Comparison of ENCODE assay signal across 25 cellular contexts in genomic region chr4:15675363-15675762, GRCh38. TPM values are rescaled to one million over a fixed set of nuclear protein-coding genes. Genes with fewer than 3 reads are reported as not detected.
DNase-seq lines count a peak whose midpoint lies in the region; ATAC-seq, FAIRE-seq and TF ChIP-seq lines count a peak whose summit lies in the region.
"Had no signal": no experiment of that assay in that cellular context is flagged by ENCODE, and none has a peak within 500 bp of the region (broad histone marks: within the 10 kb centered on the region; RNA-seq: fewer than 3 reads in every experiment).

No MANE protein-coding gene starts in this region.

- no peak overlapping the region for H3K27ac ChIP-seq in 22Rv1
- H3K27ac ChIP-seq in GM12878 (ENCODE audit: control insufficient read depth, insufficient read depth), result no peak overlapping the region
- H3K27ac ChIP-seq in body of pancreas, result no peak overlapping the region
- H3K27ac ChIP-seq: dorsolateral prefrontal cortex, tibial artery had no signal

- peaks cover 18% of the 10 kb centered on the region for H3K36me3 Mint-ChIP-seq in activated CD8-positive, alpha-beta T cell treated with anti-CD3 and anti-CD28 coated beads for 36 hours (ENCODE audit: low read depth)
- H3K36me3 Mint-ChIP-seq: CD4-positive, CD25-positive, alpha-beta regulatory T cell; memory B cell had no signal

- H3K4me2 ChIP-seq in GM12878 (ENCODE audit: control insufficient read depth, insufficient read depth), result peak overlapping the region; percentile 75

- POLR2A ChIA-PET in GM12878 (lab: Charles Lee), result interaction anchor here (0.6 to 3.4 kb wide), 9 partner anchors 9 to 663 kb away, joined by 3 to 15 read pairs (median 5); partner anchors contain the start of gene FBXL5
- POLR2A ChIA-PET in activated CD8-positive, alpha-beta T cell treated with anti-CD3 and anti-CD28 coated beads for 36 hours (lab: Charles Lee), result interaction anchor here (1.5 kb wide), 1 partner anchor 20 kb away, joined by 6 read pairs; the partner anchor contains the start of gene FBXL5

- H3K4me1 Mint-ChIP-seq in activated CD8-positive, alpha-beta T cell treated with anti-CD3 and anti-CD28 coated beads for 36 hours (ENCODE audit: low read depth), result peaks cover 16% of the 10 kb centered on the region
- H3K4me1 Mint-ChIP-seq: memory B cell had no signal

- H3K27me3 Mint-ChIP-seq in activated CD8-positive, alpha-beta T cell treated with anti-CD3 and anti-CD28 coated beads for 36 hours, result no peaks in the 10 kb centered on the region
- H3K27me3 Mint-ChIP-seq: CD4-positive, CD25-positive, alpha-beta regulatory T cell; memory B cell; stimulated activated naive CD8-positive, alpha-beta T cell treated with anti-CD3 and anti-CD28 coated beads, Interleukin-15, Interleukin-2, amounts not matched to agents 100 ng/mL and 50 ng/mL, for 24 hours had no signal

- RAD21 ChIA-PET in GM12878 (lab: Charles Lee; ENCODE audit: unreplicated experiment), result interaction anchor here (0.6 to 1.8 kb wide), 7 partner anchors 13 to 251 kb away, joined by 3 to 13 read pairs (median 5); partner anchors contain the start of gene FBXL5

- CTCF ChIA-PET in GM12878 (lab: Yijun Ruan, JAX), result interaction anchor here (0.6 to 3.1 kb wide), 10 partner anchors 10 to 196 kb away, joined by 3 to 20 read pairs (median 4); no protein-coding TSS in a partner anchor
- CTCF ChIA-PET in activated CD8-positive, alpha-beta T cell treated with anti-CD3 and anti-CD28 coated beads for 36 hours (lab: Charles Lee), result interaction anchor here (0.5 to 1.6 kb wide), 6 partner anchors 9 to 220 kb away, joined by 3 to 6 read pairs (median 4); no protein-coding TSS in a partner anchor

- H3K36me3 ChIP-seq in GM12878 (ENCODE audit: control insufficient read depth in 2 of 2, insufficient read depth in 2 of 2, low read length in 1 of 2) (no peaks in the 10 kb centered on the region), body of pancreas (replicated peaks in 1 of 2; ENCODE audit: insufficient read depth in 1 of 2, low read depth in 2 of 2) (no peaks in the 10 kb centered on the region)
- H3K36me3 ChIP-seq: spleen, tibial artery had no signal

- peak overlapping the region; percentile 19; the same call in 1 of the 2 replicates for H2AFZ ChIP-seq in GM12878 (ENCODE audit: control insufficient read depth, low read depth, low read length)

- TF ChIP-seq EP300 in GM12878 (IDR thresholded peaks at IDR 0.05; ENCODE audit: borderline replicate concordance in 1 of 2, control insufficient read depth in 1 of 2, low read depth in 2 of 2, low read length in 2 of 2), result no peak

- no peaks in the 10 kb centered on the region for H3K9me3 ChIP-seq in GM12878 (replicated peaks; ENCODE audit: control insufficient read depth, insufficient read depth, low read length)
- H3K9me3 ChIP-seq in body of pancreas, result no peaks in the 10 kb centered on the region
- H3K9me3 ChIP-seq: spleen, tibial artery had no signal

- no peaks in the 10 kb centered on the region for H3K9me3 Mint-ChIP-seq in activated CD8-positive, alpha-beta T cell treated with anti-CD3 and anti-CD28 coated beads for 36 hours
- H3K9me3 Mint-ChIP-seq: CD4-positive, CD25-positive, alpha-beta regulatory T cell; memory B cell; stimulated activated naive CD8-positive, alpha-beta T cell treated with anti-CD3 and anti-CD28 coated beads, Interleukin-15, Interleukin-2, amounts not matched to agents 100 ng/mL and 50 ng/mL, for 24 hours had no signal

- TF ChIP-seq CTCF in 22Rv1 (IDR thresholded peaks at IDR 0.05), result 0 out of 2 replicates have a peak, but pooled peaks have one; percentile 12
- peak; percentile 9; the same call in 1 of the 3 replicates for TF ChIP-seq CTCF in GM12872 (IDR thresholded peaks at IDR 0.05; ENCODE audit: insufficient read depth, low read depth, low read length)
- no peak for TF ChIP-seq CTCF in GM12878 (IDR thresholded peaks at IDR 0.05 in 2 of 3, conservative IDR thresholded peaks at IDR 0.05 in 1 of 3; ENCODE audit: control insufficient read depth in 2 of 3, extremely low read depth in 1 of 3, insufficient read depth in 1 of 3, low read depth in 3 of 3, low read length in 3 of 3)
- no peak for TF ChIP-seq CTCF in activated CD8-positive, alpha-beta T cell treated with anti-CD3 and anti-CD28 coated beads for 36 hours (IDR thresholded peaks at IDR 0.05)
- no peak for TF ChIP-seq CTCF in body of pancreas (IDR thresholded peaks at IDR 0.05)

- H3K4me1 ChIP-seq in GM12878 (ENCODE audit: control insufficient read depth, insufficient read depth, low read length) (peaks cover 4% of the 10 kb centered on the region; the same call in 1 of the 2 replicates), body of pancreas (peaks cover 9% of the 10 kb centered on the region)

- 70% methylated on average over 3 of the region's 3 CpGs for WGBS in GM12878 (ENCODE audit: insufficient coverage, insufficient replicate concordance, low lambda C conversion rate, missing lambda C conversion rate)
- 77 to 91% methylated on average over 3 of the region's 3 CpGs for WGBS in body of pancreas, 2 donors

- H3K4me3 ChIP-seq in GM12878, result no peak overlapping the region
- H3K4me3 ChIP-seq in body of pancreas, result no peak overlapping the region
- H3K4me3 ChIP-seq: dorsolateral prefrontal cortex, spleen, tibial artery had no signal

- peak; percentile 31 for FAIRE-seq in GM12878 (lab: Jason Lieb, UNC)

- DNase-seq in NAMALWA (ENCODE audit: low spot score) (peak; percentile 35), GM12878 (ENCODE audit: low read depth, low spot score) (no peak), body of pancreas (no peak)
- DNase-seq in activated CD8-positive, alpha-beta T cell treated with anti-CD3 and anti-CD28 coated beads for 36 hours, result no peak
- DNase-seq in stimulated activated CD4-positive, alpha-beta T cell treated with anti-CD3 and anti-CD28 coated beads, Interleukin-2, amount 100 ng/mL, for 48 hours, result no peak
- DNase-seq: activated CD8-positive, alpha-beta memory T cell treated with anti-CD3 and anti-CD28 coated beads for 24 hours; activated naive CD4-positive, alpha-beta T cell treated with Interleukin-2 at 50 U/mL for 16 hours; activated T-cell treated with anti-CD3 and anti-CD28 coated beads, Interleukin-2, amount 50 U/mL, for 48 hours; amniotic stem cell; CD4-positive, CD25-positive, alpha-beta regulatory T cell; dorsolateral prefrontal cortex; left cardiac atrium; NCI-H1436 treated with DMSO at 0.1 percent for 48 hours; NCI-H510A; retina; spleen; stimulated activated CD4-positive, alpha-beta T cell treated with anti-CD3 and anti-CD28 coated beads, Interleukin-4, amount 100 ng/mL, for 4 hours; SW 1271; tibial artery had no signal

- TF ChIP-seq POLR2A in GM12878 (IDR thresholded peaks at IDR 0.05; ENCODE audit: low read depth, low read length) (no peak), body of pancreas (IDR thresholded peaks at IDR 0.05) (no peak)

- 0 out of 2 replicates have a peak overlapping the region, but pooled peaks have one; percentile 15 for H3K9ac ChIP-seq in GM12878 (ENCODE audit: control insufficient read depth, insufficient read depth, low read length)

- H3K27ac Mint-ChIP-seq in activated CD8-positive, alpha-beta T cell treated with anti-CD3 and anti-CD28 coated beads for 36 hours, result no peak overlapping the region
- H3K27ac Mint-ChIP-seq: CD4-positive, CD25-positive, alpha-beta regulatory T cell; memory B cell; stimulated activated naive CD8-positive, alpha-beta T cell treated with anti-CD3 and anti-CD28 coated beads, Interleukin-15, Interleukin-2, amounts not matched to agents 100 ng/mL and 50 ng/mL, for 24 hours had no signal

- H3K27me3 ChIP-seq in GM12878 (replicated peaks in 1 of 2; ENCODE audit: control insufficient read depth in 2 of 2, insufficient read depth in 2 of 2, low read length in 1 of 2), result no peaks in the 10 kb centered on the region
- no peaks in the 10 kb centered on the region for H3K27me3 ChIP-seq in body of pancreas
- H3K27me3 ChIP-seq: spleen, tibial artery had no signal

- H3K79me2 ChIP-seq in GM12878 (ENCODE audit: control insufficient read depth, insufficient read depth, low read length), result peaks cover 67% of the 10 kb centered on the region

- SMC1A ChIA-PET in GM12878 (lab: Charles Lee; ENCODE audit: uncharacterized antibody, unreplicated experiment), result interaction anchor here (0.6 to 2.4 kb wide), 8 partner anchors 11 to 218 kb away, joined by 3 to 13 read pairs (median 5); no protein-coding TSS in a partner anchor

- no TSS peak for BruUV-seq in GM12878 (replicated peaks; lab: Mats Ljungman, UMichigan)

- no peaks in the 10 kb centered on the region for H4K20me1 ChIP-seq in GM12878 (ENCODE audit: control insufficient read depth, insufficient read depth)

- no peak overlapping the region for H3K4me3 Mint-ChIP-seq in activated CD8-positive, alpha-beta T cell treated with anti-CD3 and anti-CD28 coated beads for 36 hours
- H3K4me3 Mint-ChIP-seq: CD4-positive, CD25-positive, alpha-beta regulatory T cell; memory B cell; stimulated activated naive CD8-positive, alpha-beta T cell treated with anti-CD3 and anti-CD28 coated beads, Interleukin-15, Interleukin-2, amounts not matched to agents 100 ng/mL and 50 ng/mL, for 24 hours had no signal

- intact Hi-C loops in GM12878 (cut with micrococcal nuclease; ENCODE audit: unreplicated experiment), result no loop called here
- intact Hi-C loops in activated CD8-positive, alpha-beta T cell treated with anti-CD3 and anti-CD28 coated beads for 36 hours (cut with micrococcal nuclease), result no loop called here
- intact Hi-C loops in body of pancreas (cut with DNase I), result no loop called here

- no peak for TF ChIP-seq RAD21 in GM12878 (IDR thresholded peaks at IDR 0.05; ENCODE audit: insufficient read depth, low read depth, low read length)

- in situ Hi-C loops in GM12878 (cut with MboI), result no loop called here

- ATAC-seq in GM12878, result peak; percentile 35
- ATAC-seq in activated CD8-positive, alpha-beta T cell treated with anti-CD3 and anti-CD28 coated beads for 36 hours, result no peak
- ATAC-seq in GM18909 (IDR thresholded peaks at IDR 0.05; ENCODE audit: poor library complexity, unreplicated experiment), result no peak
- ATAC-seq in body of pancreas, result no peak
- ATAC-seq: activated CD4-positive, CD25-positive, alpha-beta regulatory T cell treated with anti-CD3 and anti-CD28 coated beads, Interleukin-2, amount 50 U/mL, for 24 hours; left cardiac atrium had no signal

RNA-seq across cellular contexts. Expression of gene FAM200B, which starts 6.3 kb away (rescaled TPM):
- 17.9 and 19.0 TPM in 2 replicates for total RNA-seq in GM12878 (2013; cell fraction: nucleolus; rRNA removed)
- total RNA-seq in GM12878 (2014; rRNA removed) (13.8 and 19.7 TPM in 2 replicates), GM12878 (2014; rRNA removed; fragmentation: Illumina TruSeq; extraction: Trizol) (21.2 and 26.6 TPM in 2 replicates), GM12878 (2021) (14.9 and 15.9 TPM in 2 replicates), body of pancreas (10 to 100 TPM; 15.6 to 20.8 TPM)
- polyA plus RNA-seq in GM12878 (2011; ENCODE audit: low read depth), result 12.7 TPM
- polyA plus RNA-seq in GM12878 (2011; rRNA removed) (14.2 and 20.3 TPM in 2 replicates), GM12878 (2014; fragmentation: Illumina TruSeq; extraction: Trizol) (36.4 and 37.1 TPM in 2 replicates), GM12878 (2014; fragmentation: Nextera tagmentation; extraction: Ambion mirVana) (10 to 100 TPM; 24.4 to 27.0 TPM), GM12878 (2014; rRNA removed) (20.1 and 22.1 TPM in 2 replicates), GM12878 (2016; fragmentation: Nextera tagmentation; extraction: Ambion mirVana) (10 to 100 TPM; 42.2 to 48.5 TPM)
- polyA plus RNA-seq in GM12878 (2011; cell fraction: cytosol; rRNA removed), result 6.2 and 8.0 TPM in 2 replicates
- polyA plus RNA-seq in GM12878 (2011; cell fraction: nucleus; rRNA removed), result 15.3 and 20.2 TPM in 2 replicates
- polyA plus RNA-seq in GM12878 (2012), result 18.3 and 23.1 TPM in 2 replicates
- 4.0 and 8.6 TPM in 2 replicates for polyA minus RNA-seq in GM12878 (2011; rRNA and poly(A)+ RNA removed)
- polyA minus RNA-seq in GM12878 (2011; cell fraction: cytosol; rRNA and poly(A)+ RNA removed), result 3.6 and 5.2 TPM in 2 replicates
- polyA minus RNA-seq in GM12878 (2011; cell fraction: nucleus; rRNA and poly(A)+ RNA removed), result 10.8 and 16.6 TPM in 2 replicates
- total RNA-seq in activated CD8-positive, alpha-beta T cell treated with anti-CD3 and anti-CD28 coated beads for 36 hours, result 10 to 100 TPM in 1 of 2 experiments, 1 to 10 TPM in 1; 8.9 to 11.1 TPM

RNA-seq across cellular contexts. Expression of gene FBXL5, which starts 20.2 kb away (rescaled TPM):
- 85.8 and 87.6 TPM in 2 replicates for total RNA-seq in GM12878 (2013; cell fraction: nucleolus; rRNA removed)
- total RNA-seq in GM12878 (2014; rRNA removed) (39.5 and 42.5 TPM in 2 replicates), GM12878 (2014; rRNA removed; fragmentation: Illumina TruSeq; extraction: Trizol) (34.7 and 36.7 TPM in 2 replicates), GM12878 (2021) (30.7 and 31.9 TPM in 2 replicates), body of pancreas (10 to 100 TPM; 52.4 to 56.0 TPM)
- polyA plus RNA-seq in GM12878 (2011; ENCODE audit: low read depth), result 16.1 TPM
- polyA plus RNA-seq in GM12878 (2011; rRNA removed) (46.2 and 69.1 TPM in 2 replicates), GM12878 (2014; fragmentation: Illumina TruSeq; extraction: Trizol) (25.1 and 36.0 TPM in 2 replicates), GM12878 (2014; fragmentation: Nextera tagmentation; extraction: Ambion mirVana) (10 to 100 TPM; 10.1 to 12.3 TPM), GM12878 (2014; rRNA removed) (23.8 and 32.3 TPM in 2 replicates), GM12878 (2016; fragmentation: Nextera tagmentation; extraction: Ambion mirVana) (10 to 100 TPM; 42.2 to 44.5 TPM)
- polyA plus RNA-seq in GM12878 (2011; cell fraction: cytosol; rRNA removed), result 16.0 and 16.8 TPM in 2 replicates
- 25.3 and 25.8 TPM in 2 replicates for polyA plus RNA-seq in GM12878 (2011; cell fraction: nucleus; rRNA removed)
- polyA plus RNA-seq in GM12878 (2012), result 19.4 and 23.9 TPM in 2 replicates
- polyA minus RNA-seq in GM12878 (2011; rRNA and poly(A)+ RNA removed), result 42.7 and 60.0 TPM in 2 replicates
- 17.5 and 18.0 TPM in 2 replicates for polyA minus RNA-seq in GM12878 (2011; cell fraction: cytosol; rRNA and poly(A)+ RNA removed)
- 54.8 and 81.6 TPM in 2 replicates for polyA minus RNA-seq in GM12878 (2011; cell fraction: nucleus; rRNA and poly(A)+ RNA removed)
- 10 to 100 TPM; 27.5 to 32.2 TPM for total RNA-seq in activated CD8-positive, alpha-beta T cell treated with anti-CD3 and anti-CD28 coated beads for 36 hours

RNA-seq across cellular contexts. Expression of gene BST1, which starts 27.5 kb away (rescaled TPM):
- total RNA-seq in GM12878 (2013; cell fraction: nucleolus; rRNA removed), result not detected in 2 replicates
- total RNA-seq in GM12878 (2014; rRNA removed), result 0.11 TPM in 1 of 2 replicates, not detected in the other
- 0.31 TPM in 1 of 2 replicates, not detected in the other for total RNA-seq in GM12878 (2014; rRNA removed; fragmentation: Illumina TruSeq; extraction: Trizol)
- 0.31 and 0.32 TPM in 2 replicates for total RNA-seq in GM12878 (2021)
- polyA plus RNA-seq in GM12878 (2011; ENCODE audit: low read depth), result not detected
- 0.04 TPM in 1 of 2 replicates, not detected in the other for polyA plus RNA-seq in GM12878 (2011; rRNA removed)
- 0.03 and 0.07 TPM in 2 replicates for polyA plus RNA-seq in GM12878 (2011; cell fraction: cytosol; rRNA removed)
- not detected in 2 replicates for polyA plus RNA-seq in GM12878 (2011; cell fraction: nucleus; rRNA removed)
- polyA plus RNA-seq in GM12878 (2012), result 0.07 TPM in 1 of 2 replicates, not detected in the other
- polyA plus RNA-seq in GM12878 (2014; fragmentation: Illumina TruSeq; extraction: Trizol), result 0.25 TPM in 1 of 2 replicates, not detected in the other
- polyA plus RNA-seq in GM12878 (2014; fragmentation: Nextera tagmentation; extraction: Ambion mirVana), result under 1 TPM; 0.09 to 0.10 TPM
- 0.08 TPM in 1 of 2 replicates, not detected in the other for polyA plus RNA-seq in GM12878 (2014; rRNA removed)
- under 1 TPM; 0.11 to 0.42 TPM for polyA plus RNA-seq in GM12878 (2016; fragmentation: Nextera tagmentation; extraction: Ambion mirVana)
- not detected in 2 replicates for polyA minus RNA-seq in GM12878 (2011; rRNA and poly(A)+ RNA removed)
- not detected in 2 replicates for polyA minus RNA-seq in GM12878 (2011; cell fraction: cytosol; rRNA and poly(A)+ RNA removed)
- polyA minus RNA-seq in GM12878 (2011; cell fraction: nucleus; rRNA and poly(A)+ RNA removed), result not detected in 2 replicates
- total RNA-seq in activated CD8-positive, alpha-beta T cell treated with anti-CD3 and anti-CD28 coated beads for 36 hours, result under 1 TPM; 0.20 to 0.65 TPM
- total RNA-seq in body of pancreas, result 1 to 10 TPM in 1 of 2 donors, under 1 TPM in 1; 0.99 to 1.6 TPM

Comparison
In these comparisons a context has a peak if more than half of its experiments do, and no peak if none do; other contexts are left out.
1. CTCF ChIP-seq: peak in 22Rv1 (single experiment) and GM12872 (single experiment); none in GM12878 (0 of 3), activated CD8-positive, alpha-beta T cell treated with anti-CD3 and anti-CD28 coated beads for 36 hours (single experiment) and body of pancreas (0 of 7).